Comparison of ENCODE assay signal across 7 cellular contexts in the genomic region with DNA sequence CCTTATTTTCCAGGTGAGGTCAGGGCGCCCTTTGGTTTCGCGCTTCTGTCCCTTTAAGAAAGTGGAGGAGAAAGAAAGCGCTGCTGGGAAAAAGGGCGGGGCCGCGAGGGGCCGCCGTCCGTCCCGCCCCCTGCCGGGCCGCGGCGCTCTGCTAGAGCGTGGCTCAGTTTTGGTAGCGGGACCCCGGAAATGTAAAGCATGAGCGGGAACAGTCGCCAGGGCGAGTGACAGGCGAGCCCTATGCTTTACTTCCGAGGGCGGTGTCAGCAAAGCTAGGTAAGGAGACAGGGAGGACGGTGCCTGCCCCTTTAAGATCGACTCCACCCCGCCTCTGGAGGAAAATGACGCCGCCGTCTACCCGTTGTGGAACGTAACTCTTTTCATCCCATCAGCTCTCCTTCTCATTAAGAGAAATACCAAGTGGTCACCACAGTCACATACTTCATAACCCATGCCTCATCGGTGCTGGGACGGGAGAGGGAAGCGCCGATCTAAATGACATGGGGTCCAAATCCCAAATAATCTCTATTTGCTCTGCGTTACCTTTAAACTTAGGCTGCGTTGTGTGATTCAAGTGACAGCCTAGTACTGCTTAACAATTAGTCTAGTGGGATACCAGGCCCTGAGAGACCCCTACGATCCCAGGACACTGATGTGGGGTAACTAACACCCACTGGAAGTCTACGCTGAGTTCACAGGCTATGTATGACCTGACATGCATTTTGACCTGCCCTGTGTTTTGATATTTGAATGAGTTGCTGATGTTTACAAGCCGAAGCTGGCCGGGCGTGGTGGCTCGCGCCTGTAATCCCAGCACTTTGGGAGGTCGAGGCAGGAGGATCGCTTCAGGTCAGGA.
DNase-seq lines count a peak whose midpoint lies in the region; ATAC-seq and TF ChIP-seq lines count a peak whose summit lies in the region.

A gene with protein sequence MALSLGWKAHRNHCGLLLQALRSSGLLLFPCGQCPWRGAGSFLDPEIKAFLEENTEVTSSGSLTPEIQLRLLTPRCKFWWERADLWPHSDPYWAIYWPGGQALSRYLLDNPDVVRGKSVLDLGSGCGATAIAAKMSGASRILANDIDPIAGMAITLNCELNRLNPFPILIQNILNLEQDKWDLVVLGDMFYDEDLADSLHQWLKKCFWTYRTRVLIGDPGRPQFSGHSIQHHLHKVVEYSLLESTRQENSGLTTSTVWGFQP (plus strand): TSS at position 602 of the 856 bp plus-strand sequence. CDS start 2,266 bp downstream, outside the sequence.

- H3K4me3 ChIP-seq in astrocyte of the spinal cord (ENCODE audit: low read depth, low read length) = peak within 1 kb of the TSS; percentile 82

- in situ Hi-C loops in astrocyte of the spinal cord (cut with HindIII; ENCODE audit: low sequenced_read_pairs) = no loop called here

- peak; percentile 31 for TF ChIP-seq CTCF in astrocyte of the spinal cord (IDR thresholded peaks at IDR 0.05; ENCODE audit: low read depth, low read length)

- DNase-seq in NCI-H1930 (lab: John Stamatoyannopoulos, UW) = peak; percentile 89 to 97
- DNase-seq in T-helper 9 cell = peak; percentile 81
- DNase-seq in astrocyte of the spinal cord (ENCODE audit: low read depth, low spot score) = peak; percentile 89
- DNase-seq in hippocampal formation (lab: John Stamatoyannopoulos, UW) = peak; percentile 95 to 97
- peak; percentile 97 for DNase-seq in retina

- ATAC-seq in GM18502 (IDR thresholded peaks at IDR 0.05; ENCODE audit: poor library complexity, unreplicated experiment) (peak; percentile 100), HG02970 (IDR thresholded peaks at IDR 0.05; ENCODE audit: low FRiP score, unreplicated experiment) (peak; percentile 98)

Comparison
In these comparisons a context has a peak if more than half of its experiments do, and no peak if none do; other contexts are left out.
1. Peak in every context shown above with its lines: DNase-seq, ATAC-seq and H3K4me3 ChIP-seq.